ENCODE assay signal across 8 cellular contexts in the genomic region with DNA sequence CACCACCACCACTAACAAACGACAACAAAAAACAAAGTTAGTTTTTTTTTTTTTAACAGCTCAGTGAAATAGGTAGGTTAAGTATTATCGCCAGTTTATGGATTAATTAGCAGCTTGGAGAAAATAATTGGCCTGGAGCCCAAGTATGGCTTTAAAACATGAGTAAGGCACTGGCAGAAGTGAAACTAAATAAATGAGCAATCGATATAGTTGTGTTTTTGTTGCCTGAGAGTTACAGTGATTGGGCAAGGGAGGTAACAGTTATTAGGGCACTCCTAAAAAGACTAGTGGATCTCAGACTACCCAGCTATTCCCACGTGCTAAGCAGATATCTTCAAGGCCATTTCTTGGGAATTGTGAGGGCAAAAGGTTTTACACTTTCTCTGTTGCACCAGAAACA. TPM values are rescaled to one million over a fixed set of nuclear protein-coding genes. Genes with fewer than 3 reads are reported as not detected.
DNase-seq lines count a peak whose midpoint lies in the region; ATAC-seq and TF ChIP-seq lines count a peak whose summit lies in the region.

No MANE protein-coding gene starts in this region.

- no peaks in the 10 kb centered on the region for H3K27me3 Mint-ChIP-seq in activated CD8-positive, alpha-beta memory T cell treated with anti-CD3 and anti-CD28 coated beads, Interleukin-2, amount 10 ng/mL, durations not matched to agents 7 days and 5 days

- TF ChIP-seq POLR2A in stomach (IDR thresholded peaks at IDR 0.05) = no peak

- CTCF ChIA-PET in activated CD8-positive, alpha-beta memory T cell treated with anti-CD3 and anti-CD28 coated beads, Interleukin-2, amount 10 ng/mL, durations not matched to agents 7 days and 5 days (lab: Charles Lee) = interaction anchor here (1.5 to 1.7 kb wide), 2 partner anchors 14 to 164 kb away, joined by 3 read pairs; no protein-coding TSS in a partner anchor

- no peak overlapping the region for H3K27ac ChIP-seq in duodenal mucosa (ENCODE audit: low read depth, low read length)
- H3K27ac ChIP-seq in stomach = peak overlapping the region in 4 of 5 donors; percentile 14 to 92 (median 62)

- H3K9me3 Mint-ChIP-seq in activated CD8-positive, alpha-beta memory T cell treated with anti-CD3 and anti-CD28 coated beads, Interleukin-2, amount 10 ng/mL, durations not matched to agents 7 days and 5 days (ENCODE audit: low read depth) = no peaks in the 10 kb centered on the region

- peaks cover 53% of the 10 kb centered on the region for H3K4me1 Mint-ChIP-seq in activated CD8-positive, alpha-beta memory T cell treated with anti-CD3 and anti-CD28 coated beads, Interleukin-2, amount 10 ng/mL, durations not matched to agents 7 days and 5 days

- H3K9ac ChIP-seq in duodenal mucosa (ENCODE audit: low read depth in 1 of 2, low read length in 2 of 2) = peak overlapping the region in 1 of 2 donors; percentile 36

- H3K4me3 ChIP-seq in duodenal mucosa (ENCODE audit: low read depth in 1 of 2, low read length in 2 of 2) (peak overlapping the region; percentile 46 to 51), stomach (peak overlapping the region in 2 of 4 donors; percentile 63 to 76)

- H3K4me1 ChIP-seq in duodenal mucosa (ENCODE audit: control insufficient read depth in 1 of 2, insufficient read depth in 2 of 2, low read length in 2 of 2) (peaks cover 22 to 24% of the 10 kb centered on the region in 2 donors), stomach (peaks cover 18 to 59% (median 32%) of the 10 kb centered on the region in 4 donors)

- TF ChIP-seq CTCF in stomach (IDR thresholded peaks at IDR 0.05) = no peak

- 46 to 52% (median 48%) methylated on average over 4 of the region's 4 CpGs for WGBS in stomach, 5 donors

- ATAC-seq in activated CD8-positive, alpha-beta memory T cell treated with anti-CD3 and anti-CD28 coated beads, Interleukin-2, amount 10 ng/mL, durations not matched to agents 7 days and 5 days = no peak

- no peaks in the 10 kb centered on the region for H3K9me3 ChIP-seq in duodenal mucosa (ENCODE audit: control insufficient read depth in 1 of 2, low read length in 2 of 2)
- no peaks in the 10 kb centered on the region for H3K9me3 ChIP-seq in stomach

- no peak for TF ChIP-seq EP300 in stomach (IDR thresholded peaks at IDR 0.05)

- H3K27ac Mint-ChIP-seq in activated CD8-positive, alpha-beta memory T cell treated with anti-CD3 and anti-CD28 coated beads, Interleukin-2, amount 10 ng/mL, durations not matched to agents 7 days and 5 days = peak overlapping the region; percentile 84

- H3K36me3 ChIP-seq in duodenal mucosa (ENCODE audit: control insufficient read depth in 1 of 2, insufficient read depth in 2 of 2, low read length in 2 of 2) (peaks cover 9 to 13% of the 10 kb centered on the region in 2 donors), stomach (peaks cover 3 to 22% (median 15%) of the 10 kb centered on the region in 4 donors)

- DNase-seq in activated CD8-positive, alpha-beta memory T cell treated with anti-CD3 and anti-CD28 coated beads, Interleukin-2, amount 10 ng/mL, durations not matched to agents 7 days and 5 days = no peak
- DNase-seq in activated CD8-positive, alpha-beta memory T cell treated with anti-CD3 and anti-CD28 coated beads, Interleukin-2, amount 50 U/mL, for 4 hours = no peak
- DNase-seq in NOMO-1 treated with DMSO at 0.1 percent for 48 hours (lab: John Stamatoyannopoulos, UW; ENCODE audit: unreplicated experiment) (peak; percentile 71), stomach (no peak), NCI-H1048 (lab: John Stamatoyannopoulos, UW) (no peak), NCI-H1417 (lab: John Stamatoyannopoulos, UW) (no peak), NCI-H2081 (lab: John Stamatoyannopoulos, UW) (no peak)

- intact Hi-C loops in stomach (cut with DNase I; ENCODE audit: low total_unique reads) = no loop called here

- peak overlapping the region; percentile 96 for H3K4me3 Mint-ChIP-seq in activated CD8-positive, alpha-beta memory T cell treated with anti-CD3 and anti-CD28 coated beads, Interleukin-2, amount 10 ng/mL, durations not matched to agents 7 days and 5 days

- H3K27me3 ChIP-seq in duodenal mucosa (ENCODE audit: control insufficient read depth in 1 of 2, insufficient read depth in 2 of 2, low read length in 2 of 2) (no peaks in the 10 kb centered on the region), stomach (no peaks in the 10 kb centered on the region)

- peaks cover 34% of the 10 kb centered on the region for H3K36me3 Mint-ChIP-seq in activated CD8-positive, alpha-beta memory T cell treated with anti-CD3 and anti-CD28 coated beads, Interleukin-2, amount 10 ng/mL, durations not matched to agents 7 days and 5 days

RNA-seq across cellular contexts. Expression of a gene that starts 2.4 kb away (rescaled TPM):
- total RNA-seq in activated CD8-positive, alpha-beta memory T cell treated with anti-CD3 and anti-CD28 coated beads, Interleukin-2, amount 10 ng/mL, durations not matched to agents 7 days and 5 days = 10 to 100 TPM; 26.1 to 35.5 TPM
- total RNA-seq in stomach = 10 to 100 TPM in 3 of 5 donors, 1 to 10 TPM in 2; 6.7 to 23.3 (median 11.6) TPM
- 10 to 100 TPM in 1 of 3 donors, 1 to 10 TPM in 2; 7.3 to 17.4 (median 8.1) TPM for polyA plus RNA-seq in stomach

RNA-seq across cellular contexts. Expression of a gene that starts 31.5 kb away (rescaled TPM):
- 100 to 1,000 TPM; 121 to 162 TPM for total RNA-seq in activated CD8-positive, alpha-beta memory T cell treated with anti-CD3 and anti-CD28 coated beads, Interleukin-2, amount 10 ng/mL, durations not matched to agents 7 days and 5 days
- 10 to 100 TPM; 11.0 to 65.6 (median 16.3) TPM for total RNA-seq in stomach
- 1 to 10 TPM; 4.1 to 6.7 (median 4.5) TPM for polyA plus RNA-seq in stomach
